ENCODE assay signal across 2 cellular contexts in genomic region chr10:35426657-35427056, GRCh38.
TF ChIP-seq lines count a peak whose summit lies in the region.

No MANE protein-coding gene starts in this region.

TF ChIP-seq in H1, 55 proteins besides CTCF, POLR2A, EP300 and RAD21 (continued from another document):
- no peak for TF ChIP-seq RBBP5 (IDR thresholded peaks at IDR 0.05; ENCODE audit: borderline replicate concordance, low read depth, low read length)
- TF ChIP-seq POU5F1 (IDR thresholded peaks at IDR 0.05; ENCODE audit: low read depth, low read length) = no peak
- TF ChIP-seq SUZ12 (IDR thresholded peaks at IDR 0.05; ENCODE audit: low read length) = no peak
- TF ChIP-seq SP4 (IDR thresholded peaks at IDR 0.05; ENCODE audit: low read length) = no peak
- TF ChIP-seq SP1 (IDR thresholded peaks at IDR 0.05; ENCODE audit: low read depth, low read length) = no peak
- no peak for TF ChIP-seq BRCA1 (IDR thresholded peaks at IDR 0.05; ENCODE audit: low read depth, low read length)
- TF ChIP-seq TAF7 (optimal IDR thresholded peaks at IDR 0.05; ENCODE audit: borderline replicate concordance, low read depth, low read length) = no peak
- no peak for TF ChIP-seq E2F6 (IDR thresholded peaks at IDR 0.05)
- no peak for TF ChIP-seq PHF8 (conservative IDR thresholded peaks at IDR 0.05; ENCODE audit: low read depth, low read length)
- no peak for TF ChIP-seq ZNF274 (IDR thresholded peaks at IDR 0.05; ENCODE audit: borderline replicate concordance, extremely low read depth, low read length)
- TF ChIP-seq KDM1A (IDR thresholded peaks at IDR 0.05; ENCODE audit: borderline replicate concordance, low read length) = no peak

TF ChIP-seq in HepG2, 621 proteins besides CTCF, POLR2A, EP300 and RAD21 (continued from another document):
- TF ChIP-seq ZNF407 (CRISPR knock-in tag; IDR thresholded peaks at IDR 0.05; ENCODE audit: not compliant biosample characterization) = no peak
- TF ChIP-seq IRF9 (CRISPR knock-in tag; IDR thresholded peaks at IDR 0.05; ENCODE audit: borderline replicate concordance) = no peak
- no peak for TF ChIP-seq IKZF5 (CRISPR knock-in tag; IDR thresholded peaks at IDR 0.05)
- no peak for TF ChIP-seq ZNF576 (CRISPR knock-in tag; IDR thresholded peaks at IDR 0.05)
- no peak for TF ChIP-seq ZNF224 (CRISPR knock-in tag; IDR thresholded peaks at IDR 0.05)
- no peak for TF ChIP-seq NR1H2 (CRISPR knock-in tag; IDR thresholded peaks at IDR 0.05; ENCODE audit: borderline replicate concordance, low read depth)
- no peak for TF ChIP-seq ZNF687 (CRISPR knock-in tag; IDR thresholded peaks at IDR 0.05)
- no peak for TF ChIP-seq HNF4G (IDR thresholded peaks at IDR 0.05; ENCODE audit: borderline replicate concordance, low read depth, low read length)
- TF ChIP-seq HNF4G (CRISPR knock-in tag; IDR thresholded peaks at IDR 0.05; ENCODE audit: borderline replicate concordance, low read depth) = no peak
- no peak for TF ChIP-seq ZSCAN9 (CRISPR knock-in tag; IDR thresholded peaks at IDR 0.05; ENCODE audit: borderline replicate concordance)
- TF ChIP-seq MED1 (CRISPR knock-in tag; IDR thresholded peaks at IDR 0.05) = no peak
- no peak for TF ChIP-seq ZNF549 (CRISPR knock-in tag; IDR thresholded peaks at IDR 0.05)
- TF ChIP-seq SOX5 (CRISPR knock-in tag; IDR thresholded peaks at IDR 0.05; ENCODE audit: borderline replicate concordance) = no peak
- TF ChIP-seq NAIF1 (CRISPR knock-in tag; IDR thresholded peaks at IDR 0.05; ENCODE audit: borderline replicate concordance) = no peak
- no peak for TF ChIP-seq ETV5 (CRISPR knock-in tag; IDR thresholded peaks at IDR 0.05; ENCODE audit: borderline replicate concordance)
